In the genomic region with DNA sequence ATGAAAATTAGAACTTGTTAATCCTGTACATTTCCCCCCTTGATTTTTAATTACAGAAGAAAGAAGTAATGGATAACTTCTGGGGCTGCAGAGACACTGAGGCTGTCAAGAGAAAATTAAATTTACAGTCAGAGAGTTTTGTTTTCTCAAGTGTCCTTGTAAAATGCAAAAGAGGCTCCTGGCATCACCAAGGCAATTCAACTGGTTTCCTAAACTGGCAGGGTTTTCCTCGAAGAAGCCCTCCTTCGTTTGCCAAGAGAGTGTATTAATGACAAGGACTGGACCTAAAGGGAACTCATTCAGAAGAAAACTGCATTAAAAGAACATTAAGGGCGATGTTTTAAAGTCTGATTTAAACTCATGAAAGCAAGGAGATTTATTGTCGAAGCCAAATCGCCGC, we compare ENCODE assay signal across 14 cellular contexts.
"Had no signal": no experiment of that assay in that cellular context is flagged by ENCODE, and none has a peak within 500 bp of the region (broad histone marks: within the 10 kb centered on the region; RNA-seq: fewer than 3 reads in every experiment).

No MANE protein-coding gene starts in this region.

- H3K9ac ChIP-seq: KMS-11 had no signal

- H3K27ac ChIP-seq: HL-60, KMS-11, SJCRH30 had no signal

- H3K27me3 ChIP-seq: SJCRH30 had no signal

- H3K36me3 ChIP-seq: SJCRH30 had no signal

- H3K4me2 ChIP-seq: KMS-11 had no signal

- H3K9me3 ChIP-seq: SJCRH30 had no signal

- DNase-seq: Kasumi-1; MV-4-11; NCI-H1048; NCI-H1436 treated with DMSO at 0.1 percent for 48 hours; NCI-H1694; NCI-H226; NCI-H446; NK-92 treated with Interleukin-12 subunit alpha and Interleukin-12 subunit beta, amount 100 ng/mL, for 24 hours; PC-3; SHP77 treated with DMSO at 0.1 percent for 48 hours; SJCRH30 had no signal

- H3K4me1 ChIP-seq: SJCRH30 had no signal

- H3K4me3 ChIP-seq: K562, SJCRH30 had no signal
